In the genomic region with DNA sequence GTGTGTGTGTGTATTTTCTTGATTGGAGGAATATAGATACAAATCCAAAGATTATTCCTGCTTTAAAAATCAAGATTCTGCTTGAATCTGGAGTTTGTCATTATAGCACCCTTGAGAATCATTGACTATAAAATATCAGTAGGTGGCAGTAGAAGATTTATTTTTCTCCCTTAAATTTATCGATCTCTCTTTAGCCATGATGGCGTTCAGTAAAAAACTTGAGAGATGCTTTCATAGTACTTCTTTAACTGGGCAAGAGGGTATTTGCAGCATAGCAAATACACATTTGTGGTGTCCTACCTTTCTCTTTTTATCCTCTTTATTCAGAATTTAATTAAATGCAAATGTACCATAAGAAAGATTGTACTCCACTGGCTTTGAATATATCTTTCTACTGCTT, we compare ENCODE assay signal across 9 cellular contexts.
A peak's percentile ranks its signal among the peaks of the same experiment; 100 is the strongest.
DNase-seq lines count a peak whose midpoint lies in the region; ATAC-seq and TF ChIP-seq lines count a peak whose summit lies in the region.
"Had no signal": no experiment of that assay in that cellular context is flagged by ENCODE, and none has a peak within 500 bp of the region (broad histone marks: within the 10 kb centered on the region; RNA-seq: fewer than 3 reads in every experiment).

No MANE protein-coding gene starts in this region.

- H3K36me3 ChIP-seq in Panc1 (ENCODE audit: control insufficient read depth, insufficient read depth, low read length) (no peaks in the 10 kb centered on the region), endodermal cell (ENCODE audit: control insufficient read depth, insufficient read depth, low read length) (no peaks in the 10 kb centered on the region)
- H3K36me3 ChIP-seq: BLaER1 treated with 17β-estradiol and CSF1 and Interleukin-3, amounts not matched to agents 10 nM and 100 nM had no signal

- H3K4me3 Mint-ChIP-seq in endodermal cell (no peak overlapping the region), nephron (no peak overlapping the region)
- H3K4me3 Mint-ChIP-seq in activated CD4-positive, alpha-beta T cell treated with anti-CD3 and anti-CD28 coated beads for 36 hours = no peak overlapping the region

- WGBS in endodermal cell (ENCODE audit: insufficient coverage in 1 of 2, insufficient read length in 1 of 2), 2 experiments = 72 to 87% methylated on average over 2 of the region's 2 CpGs

- H3K36me3 Mint-ChIP-seq in endodermal cell (ENCODE audit: low read depth) = peaks cover 3% of the 10 kb centered on the region
- H3K36me3 Mint-ChIP-seq in nephron (ENCODE audit: low read depth) = no peaks in the 10 kb centered on the region
- H3K36me3 Mint-ChIP-seq in activated CD4-positive, alpha-beta T cell treated with anti-CD3 and anti-CD28 coated beads for 36 hours (ENCODE audit: low read depth) = no peaks in the 10 kb centered on the region

- H3K27ac Mint-ChIP-seq in endodermal cell = no peak overlapping the region
- H3K27ac Mint-ChIP-seq in nephron = peak overlapping the region in 1 of 3 experiments; percentile 16
- no peak overlapping the region for H3K27ac Mint-ChIP-seq in activated CD4-positive, alpha-beta T cell treated with anti-CD3 and anti-CD28 coated beads for 36 hours

- TF ChIP-seq CTCF in Panc1 (IDR thresholded peaks at IDR 0.05) (peak; percentile 56; the same call in 1 of the 2 replicates), endodermal cell (conservative IDR thresholded peaks at IDR 0.05) (peak; percentile 57), nephron (IDR thresholded peaks at IDR 0.05; ENCODE audit: unreplicated experiment in 3 of 3) (peak; percentile 35 to 56 (median 40))

- no TSS peak for BruUV-seq in Panc1 (replicated peaks; lab: Mats Ljungman, UMichigan)

- CTCF ChIA-PET in Panc1 (lab: Charles Lee) = interaction anchor here (0.5 to 1.2 kb wide), 3 partner anchors 553 to 1537 kb away, joined by 3 to 6 read pairs (median 4); no protein-coding TSS in a partner anchor
- CTCF ChIA-PET in activated CD4-positive, alpha-beta T cell treated with anti-CD3 and anti-CD28 coated beads for 36 hours (lab: Charles Lee) = interaction anchor here (0.7 to 3.1 kb wide), 14 partner anchors 12 to 570 kb away, joined by 3 to 41 read pairs (median 4); no protein-coding TSS in a partner anchor

- H3K9me3 Mint-ChIP-seq in endodermal cell (no peaks in the 10 kb centered on the region), nephron (no peaks in the 10 kb centered on the region)
- H3K9me3 Mint-ChIP-seq in activated CD4-positive, alpha-beta T cell treated with anti-CD3 and anti-CD28 coated beads for 36 hours (ENCODE audit: low read depth) = no peaks in the 10 kb centered on the region

- H3K27ac ChIP-seq in Panc1 (ENCODE audit: low read length) = no peak overlapping the region
- H3K27ac ChIP-seq in endodermal cell (ENCODE audit: low read depth, low read length) = no peak overlapping the region

- ATAC-seq in HG03521 (IDR thresholded peaks at IDR 0.05; ENCODE audit: unreplicated experiment) = peak; percentile 58
- peak; percentile 80; the same call in 1 of the 2 replicates for ATAC-seq in Panc1
- ATAC-seq in activated CD4-positive, alpha-beta T cell treated with anti-CD3 and anti-CD28 coated beads for 36 hours = no peak

- POLR2A ChIA-PET in Panc1 (lab: Charles Lee) = no interaction called here
- POLR2A ChIA-PET in activated CD4-positive, alpha-beta T cell treated with anti-CD3 and anti-CD28 coated beads for 36 hours (lab: Charles Lee) = no interaction called here

- H3K4me1 ChIP-seq in Panc1 (ENCODE audit: control insufficient read depth, insufficient read depth, low read length) (no peaks in the 10 kb centered on the region), endodermal cell (ENCODE audit: control insufficient read depth, insufficient read depth, low read length) (peaks cover 4% of the 10 kb centered on the region)

- DNase-seq in NCI-H1105 treated with DMSO at 0.1 percent for 48 hours (lab: John Stamatoyannopoulos, UW) = peak; percentile 50
- DNase-seq in NCI-H1105 (lab: John Stamatoyannopoulos, UW) = no peak
- DNase-seq in Panc1 (ENCODE audit: low read depth, low spot score) = peak; percentile 17
- DNase-seq in endodermal cell = no peak
- no peak for DNase-seq in activated CD4-positive, alpha-beta T cell treated with anti-CD3 and anti-CD28 coated beads for 36 hours
- no peak for DNase-seq in activated CD8-positive, alpha-beta memory T cell treated with anti-CD3 and anti-CD28 coated beads, Interleukin-2, amount 50 U/mL, for 4 hours

- intact Hi-C loops in Panc1 (cut with micrococcal nuclease; ENCODE audit: unreplicated experiment) = loop anchor here (2.0 to 10.0 kb wide), 3 partner anchors 238 to 552 kb away; no protein-coding TSS in a partner anchor
- intact Hi-C loops in activated CD4-positive, alpha-beta T cell treated with anti-CD3 and anti-CD28 coated beads for 36 hours (cut with DNase I, micrococcal nuclease) = loop anchor here (1.0 to 10.0 kb wide), 9 partner anchors 66 to 553 kb away; no protein-coding TSS in a partner anchor

- no peak overlapping the region for H3K9ac ChIP-seq in endodermal cell (ENCODE audit: extremely low read depth, low read length, poor library complexity, severe bottlenecking)

- H3K27me3 Mint-ChIP-seq in endodermal cell (ENCODE audit: insufficient read depth) (no peaks in the 10 kb centered on the region), nephron (ENCODE audit: low read depth) (no peaks in the 10 kb centered on the region)
- H3K27me3 Mint-ChIP-seq in activated CD4-positive, alpha-beta T cell treated with anti-CD3 and anti-CD28 coated beads for 36 hours = peaks cover 15% of the 10 kb centered on the region

- H3K4me3 ChIP-seq in Panc1 (ENCODE audit: low read depth in 2 of 2, low read length in 2 of 2) (no peak overlapping the region), endodermal cell (ENCODE audit: low read length) (no peak overlapping the region)
- H3K4me3 ChIP-seq: BLaER1 treated with 17β-estradiol and CSF1 and Interleukin-3, amounts not matched to agents 10 nM and 100 nM had no signal

- H3K9me3 ChIP-seq in Panc1 (ENCODE audit: control insufficient read depth, insufficient read depth, low read depth, low read length) (no peaks in the 10 kb centered on the region), endodermal cell (ENCODE audit: control insufficient read depth, low read length) (no peaks in the 10 kb centered on the region)
- H3K9me3 ChIP-seq: BLaER1 treated with 17β-estradiol and CSF1 and Interleukin-3, amounts not matched to agents 10 nM and 100 nM had no signal

- H3K4me1 Mint-ChIP-seq in endodermal cell (peaks cover 13% of the 10 kb centered on the region), nephron (peaks cover 8% of the 10 kb centered on the region)
- H3K4me1 Mint-ChIP-seq in activated CD4-positive, alpha-beta T cell treated with anti-CD3 and anti-CD28 coated beads for 36 hours = peaks cover 7% of the 10 kb centered on the region

- peaks cover 2% of the 10 kb centered on the region; the same call in 1 of the 2 replicates for H3K27me3 ChIP-seq in Panc1 (ENCODE audit: control insufficient read depth, insufficient read depth, low read length)
- H3K27me3 ChIP-seq in endodermal cell (ENCODE audit: control insufficient read depth, insufficient read depth, low read length, poor library complexity, severe bottlenecking) = no peaks in the 10 kb centered on the region
- H3K27me3 ChIP-seq: BLaER1 treated with 17β-estradiol and CSF1 and Interleukin-3, amounts not matched to agents 10 nM and 100 nM had no signal

- in situ Hi-C loops in Panc1 (cut with HindIII; ENCODE audit: low pct_unique_long_range_greater_than_20kb, low sequenced_read_pairs) = no loop called here

Comparison
In these comparisons a context has a peak if more than half of its experiments do, and no peak if none do; other contexts are left out.
1. DNase-seq: peak in NCI-H1105 treated with DMSO at 0.1 percent for 48 hours (single experiment) and Panc1 (single experiment); none in NCI-H1105 (single experiment), endodermal cell (single experiment), activated CD4-positive, alpha-beta T cell treated with anti-CD3 and anti-CD28 coated beads for 36 hours (single experiment) and activated CD8-positive, alpha-beta memory T cell treated with anti-CD3 and anti-CD28 coated beads, Interleukin-2, amount 50 U/mL, for 4 hours (single experiment).
2. Peak in every context shown above with its lines, with median percentiles within 50 percentile points of each other: CTCF ChIP-seq.